ENCODE assay signal across 8 cellular contexts in the genomic region with DNA sequence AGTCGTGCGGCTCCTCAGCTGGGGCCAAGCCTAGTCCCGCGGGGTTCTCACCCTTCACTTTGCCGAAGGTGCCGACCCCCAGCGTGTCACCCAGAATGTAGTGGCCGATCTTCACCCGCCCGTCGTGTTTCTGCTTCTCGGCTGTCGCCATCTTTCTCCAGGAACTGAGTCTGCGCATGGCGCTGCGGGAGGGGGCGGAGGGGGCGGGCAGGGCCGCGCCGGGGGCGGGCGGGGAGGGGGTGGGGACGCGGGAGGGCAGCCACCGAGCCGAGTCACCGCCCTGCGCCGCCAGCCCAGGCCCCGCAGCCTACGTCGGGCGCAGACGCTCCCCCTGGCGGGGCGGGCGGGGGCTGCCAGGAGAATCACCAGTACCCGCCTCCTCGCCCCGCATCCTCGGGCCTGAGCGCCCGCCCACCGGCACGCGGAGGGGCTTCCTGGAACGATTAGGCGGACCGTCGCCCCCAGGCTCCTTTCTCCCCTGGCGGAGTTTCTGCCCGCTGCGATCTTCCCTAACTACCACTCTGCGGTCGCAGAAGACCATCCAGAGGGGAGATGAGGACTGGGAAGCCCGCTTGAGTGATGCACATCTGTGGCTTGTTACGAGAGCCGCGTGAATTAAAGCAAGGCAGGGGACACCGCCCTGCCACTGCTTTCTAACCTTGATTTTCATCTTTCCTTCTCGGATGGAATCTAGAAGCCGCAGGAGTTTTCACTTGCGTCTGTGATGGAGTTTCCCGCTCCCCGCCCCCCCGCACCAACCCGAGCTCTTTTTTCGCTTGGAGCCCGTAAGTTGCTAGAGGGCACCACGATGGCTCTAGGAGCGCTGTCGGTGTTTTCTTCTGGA.
DNase-seq lines count a peak whose midpoint lies in the region; ATAC-seq lines count a peak whose summit lies in the region.

A gene (minus strand): TSS at position 363 of the 844 bp plus-strand sequence. CDS start 185 bp downstream, at position 178.

- peak within 1 kb of the TSS; percentile 93 for H3K27ac ChIP-seq in caudate nucleus (ENCODE audit: low read depth, low read length)

- peak; percentile 76 to 80 for DNase-seq in AML-193 (lab: John Stamatoyannopoulos, UW)
- DNase-seq in NCI-H345 treated with DMSO at 0.1 percent for 48 hours (lab: John Stamatoyannopoulos, UW; ENCODE audit: unreplicated experiment) = peak; percentile 79
- DNase-seq in activated CD4-positive, CD25-positive, alpha-beta regulatory T cell (lab: John Stamatoyannopoulos, UW) = peak; percentile 70 to 88 (median 86)
- DNase-seq in caudate nucleus (lab: John Stamatoyannopoulos, UW) = peak; percentile 11 to 91 (median 82)
- DNase-seq in iris pigment epithelial cell (ENCODE audit: low read depth) = peak; percentile 85
- DNase-seq in stimulated activated CD4-positive, alpha-beta T cell treated with anti-CD3 and anti-CD28 coated beads, Interleukin-12 subunit alpha, Interleukin-12 subunit beta, amount 100 ng/mL, for 4 hours = peak; percentile 83

- ATAC-seq in GM19043 (IDR thresholded peaks at IDR 0.05; ENCODE audit: low read depth, unreplicated experiment) (peak; percentile 91), HG03354 (IDR thresholded peaks at IDR 0.05; ENCODE audit: poor library complexity, severe bottlenecking, unreplicated experiment) (peak; percentile 95)

Comparison
In these comparisons a context has a peak if more than half of its experiments do, and no peak if none do; other contexts are left out.
1. Peak in every context shown above with its lines: DNase-seq, ATAC-seq and H3K27ac ChIP-seq.